ENCODE assay signal across 15 cellular contexts in genomic region chr9:22214497-22215031, GRCh38.
DNase-seq lines count a peak whose midpoint lies in the region; ATAC-seq and TF ChIP-seq lines count a peak whose summit lies in the region.
"Had no signal": no experiment of that assay in that cellular context is flagged by ENCODE, and none has a peak within 500 bp of the region (broad histone marks: within the 10 kb centered on the region; RNA-seq: fewer than 3 reads in every experiment).

No MANE protein-coding gene starts in this region.

- no peak overlapping the region; the same call in 1 of the 2 replicates for H3K27ac ChIP-seq in IMR-90 (ENCODE audit: insufficient read depth, low read length)
- H3K27ac ChIP-seq in brain microvascular endothelial cell = peak overlapping the region; percentile 84
- H3K27ac ChIP-seq: ascending aorta, heart right ventricle, thoracic aorta, VCaP had no signal

- no peak overlapping the region for H2AFZ ChIP-seq in IMR-90 (replicated peaks; ENCODE audit: low read length, poor library complexity)

- no peaks in the 10 kb centered on the region for H3K79me1 ChIP-seq in IMR-90 (ENCODE audit: low read depth in 1 of 2, low read length in 2 of 2)

- H3K4me3 Mint-ChIP-seq in activated CD4-positive, alpha-beta T cell treated with anti-CD3 and anti-CD28 coated beads, Interleukin-2, amount 10 ng/mL, durations not matched to agents 7 days and 5 days = no peak overlapping the region
- H3K4me3 Mint-ChIP-seq: IgD-negative memory B cell had no signal

- H4K91ac ChIP-seq in IMR-90 (ENCODE audit: insufficient read depth, low read depth, low read length) = peak overlapping the region; percentile 36; the same call in 1 of the 2 replicates

- peak; percentile 58 for ATAC-seq in IMR-90 (ENCODE audit: low read depth)
- ATAC-seq in GM21529 (IDR thresholded peaks at IDR 0.05; ENCODE audit: unreplicated experiment) = no peak
- ATAC-seq: heart right ventricle had no signal

- CTCF ChIA-PET in IMR-90 (lab: Yijun Ruan, JAX) = interaction anchor here (1.2 to 2.1 kb wide), 3 partner anchors 11 to 177 kb away, joined by 3 to 8 read pairs (median 5); no protein-coding TSS in a partner anchor
- CTCF ChIA-PET in activated CD4-positive, alpha-beta T cell treated with anti-CD3 and anti-CD28 coated beads, Interleukin-2, amount 10 ng/mL, durations not matched to agents 7 days and 5 days (lab: Charles Lee) = no interaction called here

- no TSS peak for BruUV-seq in IMR-90 (replicated peaks; lab: Mats Ljungman, UMichigan)

- H4K20me1 ChIP-seq in IMR-90 (ENCODE audit: insufficient read depth, low read length) = no peaks in the 10 kb centered on the region

- peak overlapping the region; percentile 41; the same call in 1 of the 2 replicates for H2AK5ac ChIP-seq in IMR-90 (ENCODE audit: low read depth, low read length)

- H3K4ac ChIP-seq in IMR-90 (ENCODE audit: low read depth, low read length) = peak overlapping the region; percentile 61

- POLR2A ChIA-PET in IMR-90 (lab: Charles Lee; ENCODE audit: unreplicated experiment) = no interaction called here
- POLR2A ChIA-PET in activated CD4-positive, alpha-beta T cell treated with anti-CD3 and anti-CD28 coated beads, Interleukin-2, amount 10 ng/mL, durations not matched to agents 7 days and 5 days (lab: Charles Lee) = no interaction called here

- peaks cover 8% of the 10 kb centered on the region for H3K27me3 Mint-ChIP-seq in activated CD4-positive, alpha-beta T cell treated with anti-CD3 and anti-CD28 coated beads, Interleukin-2, amount 10 ng/mL, durations not matched to agents 7 days and 5 days
- H3K27me3 Mint-ChIP-seq: IgD-negative memory B cell had no signal

- H3K9me3 ChIP-seq in IMR-90 (ENCODE audit: control insufficient read depth, insufficient read depth, low read length) = no peaks in the 10 kb centered on the region
- H3K9me3 ChIP-seq in MG63 = no peaks in the 10 kb centered on the region
- H3K9me3 ChIP-seq: ascending aorta, heart right ventricle, thoracic aorta had no signal

- no peaks in the 10 kb centered on the region for H3K9me1 ChIP-seq in IMR-90 (ENCODE audit: insufficient read depth, low read length)

- H2BK120ac ChIP-seq in IMR-90 (ENCODE audit: low read depth, low read length) = peak overlapping the region; percentile 44; the same call in 1 of the 2 replicates

- WGBS in IMR-90 (ENCODE audit: extremely low coverage in 2 of 2, insufficient read length in 1 of 2), 2 experiments = no CpG with 5 or more reads among the region's 2 CpGs

- peaks cover 2% of the 10 kb centered on the region for H3K4me1 Mint-ChIP-seq in activated CD4-positive, alpha-beta T cell treated with anti-CD3 and anti-CD28 coated beads, Interleukin-2, amount 10 ng/mL, durations not matched to agents 7 days and 5 days

- no peak overlapping the region; the same call in 2 of the 3 replicates for H2BK15ac ChIP-seq in IMR-90 (ENCODE audit: low read depth, low read length)

- peak overlapping the region; percentile 32; the same call in 1 of the 2 replicates for H3K23ac ChIP-seq in IMR-90 (ENCODE audit: low read depth, low read length)

- H3K36me3 ChIP-seq in IMR-90 (ENCODE audit: control insufficient read depth, insufficient read depth, low read length) = no peaks in the 10 kb centered on the region
- H3K36me3 ChIP-seq in brain microvascular endothelial cell (replicated peaks) = no peaks in the 10 kb centered on the region
- no peaks in the 10 kb centered on the region for H3K36me3 ChIP-seq in MG63
- H3K36me3 ChIP-seq: ascending aorta, heart right ventricle, thoracic aorta had no signal

- TF ChIP-seq POLR2A in IMR-90 (IDR thresholded peaks at IDR 0.05; ENCODE audit: low read depth, low read length) = no peak

- H2BK20ac ChIP-seq in IMR-90 (ENCODE audit: low read depth, low read length) = peak overlapping the region; percentile 65

- peak overlapping the region; percentile 69; the same call in 1 of the 2 replicates for H3K14ac ChIP-seq in IMR-90 (replicated peaks; ENCODE audit: low read depth, low read length)

- H3K9me3 Mint-ChIP-seq in activated CD4-positive, alpha-beta T cell treated with anti-CD3 and anti-CD28 coated beads, Interleukin-2, amount 10 ng/mL, durations not matched to agents 7 days and 5 days = no peaks in the 10 kb centered on the region
- H3K9me3 Mint-ChIP-seq: IgD-negative memory B cell had no signal

- TF ChIP-seq RAD21 in IMR-90 (IDR thresholded peaks at IDR 0.05; ENCODE audit: low read length) = no peak

- H3K27ac Mint-ChIP-seq in activated CD4-positive, alpha-beta T cell treated with anti-CD3 and anti-CD28 coated beads, Interleukin-2, amount 10 ng/mL, durations not matched to agents 7 days and 5 days = no peak overlapping the region
- H3K27ac Mint-ChIP-seq: IgD-negative memory B cell had no signal

- no peaks in the 10 kb centered on the region for H3K27me3 ChIP-seq in IMR-90 (ENCODE audit: control insufficient read depth, insufficient read depth, low read length)
- H3K27me3 ChIP-seq in brain microvascular endothelial cell (replicated peaks) = no peaks in the 10 kb centered on the region
- no peaks in the 10 kb centered on the region for H3K27me3 ChIP-seq in MG63
- H3K27me3 ChIP-seq: ascending aorta had no signal

- DNase-seq in DMS153 (lab: John Stamatoyannopoulos, UW) (peak; percentile 46), DMS153 treated with DMSO at 0.1 percent for 48 hours (lab: John Stamatoyannopoulos, UW; ENCODE audit: unreplicated experiment) (no peak), IMR-90 (peak; percentile 77), brain microvascular endothelial cell (peak; percentile 49), myocyte (ENCODE audit: low read depth) (peak; percentile 66), MG63 (no peak)
- DNase-seq in activated CD4-positive, alpha-beta T cell treated with anti-CD3 and anti-CD28 coated beads, Interleukin-2, amount 10 ng/mL, durations not matched to agents 7 days and 5 days = no peak
- DNase-seq: 8988T; effector CD8-positive, alpha-beta T cell; heart right ventricle had no signal

- no peak overlapping the region for H3K56ac ChIP-seq in IMR-90 (ENCODE audit: extremely low read depth, insufficient read depth, low read length)

- no peak for TF ChIP-seq CTCF in IMR-90 (conservative IDR thresholded peaks at IDR 0.05; ENCODE audit: low read depth, low read length)
- no peak for TF ChIP-seq CTCF in brain microvascular endothelial cell (IDR thresholded peaks at IDR 0.05; ENCODE audit: low read depth, low read length, missing control alignments)

- no peak overlapping the region for H2AK9ac ChIP-seq in IMR-90 (replicated peaks; ENCODE audit: low read depth, low read length, poor library complexity)

- in situ Hi-C loops in IMR-90 (cut with MboI; ENCODE audit: low sequenced_read_pairs) (no loop called here), brain microvascular endothelial cell (cut with HindIII; ENCODE audit: low pct_ligation_motif_present, low sequenced_read_pairs) (no loop called here)

- H3K9ac ChIP-seq in IMR-90 (ENCODE audit: low read depth, low read length) = no peak overlapping the region

- dilution Hi-C loops in IMR-90 (cut with HindIII; ENCODE audit: low sequenced_read_pairs, unreplicated experiment) = no loop called here

- no peak overlapping the region for H4K5ac ChIP-seq in IMR-90 (ENCODE audit: low read depth, low read length)

- H3K18ac ChIP-seq in IMR-90 (ENCODE audit: low read depth, low read length) = no peak overlapping the region; the same call in 1 of the 2 replicates

- H3K4me3 ChIP-seq in IMR-90 (ENCODE audit: insufficient read depth, low read depth, low read length) (no peak overlapping the region), brain microvascular endothelial cell (ENCODE audit: low read depth, low read length) (no peak overlapping the region), MG63 (no peak overlapping the region)
- H3K4me3 ChIP-seq: ascending aorta, heart right ventricle, thoracic aorta had no signal

- intact Hi-C loops in IMR-90 (cut with micrococcal nuclease) = no loop called here

- peaks cover 8% of the 10 kb centered on the region for H3K4me1 ChIP-seq in IMR-90 (ENCODE audit: control insufficient read depth, insufficient read depth, low read length)
- H3K4me1 ChIP-seq: ascending aorta had no signal

- peak overlapping the region; percentile 22 for H2BK5ac ChIP-seq in IMR-90 (ENCODE audit: low read depth, low read length, poor library complexity, severe bottlenecking)

- H3K36me3 Mint-ChIP-seq in activated CD4-positive, alpha-beta T cell treated with anti-CD3 and anti-CD28 coated beads, Interleukin-2, amount 10 ng/mL, durations not matched to agents 7 days and 5 days (ENCODE audit: low read depth) = no peaks in the 10 kb centered on the region
- H3K36me3 Mint-ChIP-seq: IgD-negative memory B cell had no signal

- H4K8ac ChIP-seq in IMR-90 (ENCODE audit: low read depth in 2 of 2, low read length in 2 of 2) = peak overlapping the region in 1 of 2 experiments; percentile 47; a peak in 1 of 4 replicates

- H3K4me2 ChIP-seq in IMR-90 (ENCODE audit: low read depth, low read length) = peak overlapping the region; percentile 16; the same call in 1 of the 2 replicates

TF ChIP-seq in IMR-90, 13 proteins besides CTCF, POLR2A, EP300 and RAD21:
- TF ChIP-seq ELK1 (IDR thresholded peaks at IDR 0.05; ENCODE audit: borderline replicate concordance, low read depth, low read length) (no peak), RFX5 (IDR thresholded peaks at IDR 0.05; ENCODE audit: low read depth, low read length) (no peak), NFE2L2 (IDR thresholded peaks at IDR 0.05; ENCODE audit: low read depth, low read length) (no peak), SMC3 (IDR thresholded peaks at IDR 0.05; ENCODE audit: low read depth, low read length) (no peak), MXI1 (IDR thresholded peaks at IDR 0.05; ENCODE audit: borderline replicate concordance, low read depth, low read length) (no peak), FOS (IDR thresholded peaks at IDR 0.05; ENCODE audit: low read depth, low read length) (peak; percentile 23; the same call in 1 of the 2 replicates), BHLHE40 (IDR thresholded peaks at IDR 0.05; ENCODE audit: low read depth, low read length) (no peak)

Comparison
In these comparisons a context has a peak if more than half of its experiments do, and no peak if none do; other contexts are left out.
1. DNase-seq: peak in DMS153 (single experiment), IMR-90 (single experiment), brain microvascular endothelial cell (single experiment) and myocyte (single experiment); none in DMS153 treated with DMSO at 0.1 percent for 48 hours (single experiment), MG63 (single experiment) and activated CD4-positive, alpha-beta T cell treated with anti-CD3 and anti-CD28 coated beads, Interleukin-2, amount 10 ng/mL, durations not matched to agents 7 days and 5 days (single experiment).